ENCODE assay signal across 8 cellular contexts in the genomic region with DNA sequence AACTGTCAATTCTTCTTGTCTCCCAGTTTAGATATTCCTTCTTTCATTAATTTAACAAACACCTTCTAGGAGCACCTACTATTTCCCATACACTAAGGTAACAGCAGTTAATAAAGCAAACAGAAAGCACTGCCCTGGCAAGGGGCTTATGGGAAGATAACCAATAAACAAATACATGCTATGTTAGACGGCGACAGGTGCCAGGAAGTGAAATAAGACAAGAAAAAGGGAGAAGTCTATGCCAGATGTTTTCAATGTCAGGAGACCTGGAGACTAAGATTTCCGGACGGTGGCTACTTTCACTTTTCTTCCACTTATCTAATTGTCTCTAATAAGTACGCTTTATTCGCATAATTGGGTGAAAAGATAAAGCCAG. TPM values are rescaled to one million over a fixed set of nuclear protein-coding genes. Genes with fewer than 3 reads are reported as not detected.
A peak's percentile ranks its signal among the peaks of the same experiment; 100 is the strongest.
DNase-seq lines count a peak whose midpoint lies in the region; ATAC-seq and TF ChIP-seq lines count a peak whose summit lies in the region.

No MANE protein-coding gene starts in this region.

- H3K27me3 ChIP-seq in DOHH2 (ENCODE audit: control insufficient read depth, low read length), result no peaks in the 10 kb centered on the region
- H3K27me3 ChIP-seq in HL-60 (ENCODE audit: insufficient read depth, poor library complexity, severe bottlenecking), result no peaks in the 10 kb centered on the region

- peaks cover 23% of the 10 kb centered on the region for H3K36me3 Mint-ChIP-seq in activated B cell treated with CpG ODN at 0.5 μM for 24 hours (ENCODE audit: low read depth)
- H3K36me3 Mint-ChIP-seq in glutamatergic neuron (ENCODE audit: unreplicated experiment), result peaks cover 11% of the 10 kb centered on the region

- ATAC-seq in GM19467 (IDR thresholded peaks at IDR 0.05; ENCODE audit: unreplicated experiment), result peak; percentile 49
- ATAC-seq in activated B cell treated with CpG ODN at 0.5 μM for 24 hours (ENCODE audit: low read depth), result peak; percentile 30

- intact Hi-C loops in activated B cell treated with CpG ODN at 0.5 μM for 24 hours (cut with micrococcal nuclease), result loop anchor here (1.0 to 5.0 kb wide), 8 partner anchors 33 to 1223 kb away; partner anchors contain the start of genes ABHD5, KIAA1143, KIF15 and SNRK

- H3K27ac ChIP-seq in DOHH2 (ENCODE audit: low read depth, low read length), result peak overlapping the region; percentile 33
- peak overlapping the region; percentile 81 for H3K27ac ChIP-seq in HL-60 (replicated peaks)

- peak overlapping the region; percentile 80 for H3K4me2 ChIP-seq in DOHH2 (ENCODE audit: low read length)

- H3K4me1 Mint-ChIP-seq in activated B cell treated with CpG ODN at 0.5 μM for 24 hours (peaks cover 40% of the 10 kb centered on the region), glutamatergic neuron (ENCODE audit: low read depth, unreplicated experiment) (peaks cover 14% of the 10 kb centered on the region)

- H3K27me3 Mint-ChIP-seq in activated B cell treated with CpG ODN at 0.5 μM for 24 hours, result no peaks in the 10 kb centered on the region
- peaks cover 10% of the 10 kb centered on the region for H3K27me3 Mint-ChIP-seq in glutamatergic neuron (ENCODE audit: unreplicated experiment)

- peak in 1 of 2 experiments; percentile 38 for DNase-seq in HL-60 (ENCODE audit: low read depth in 1 of 2, low spot score in 1 of 2)
- DNase-seq in activated B cell treated with CpG ODN at 0.5 μM for 24 hours, result no peak
- DNase-seq in glutamatergic neuron, result no peak
- DNase-seq in retina, result peak; percentile 44
- no peak for DNase-seq in stimulated activated CD4-positive, alpha-beta T cell treated with anti-CD3 and anti-CD28 coated beads, Interleukin-2, amount 100 ng/mL, for 24 hours
- DNase-seq in NCI-H2227 treated with DMSO at 0.1 percent for 48 hours (lab: John Stamatoyannopoulos, UW), result no peak

- H3K4me1 ChIP-seq in DOHH2 (ENCODE audit: control insufficient read depth, low read length), result peaks cover 23% of the 10 kb centered on the region

- CTCF ChIA-PET in activated B cell treated with CpG ODN at 0.5 μM for 24 hours (lab: Charles Lee), result interaction anchor here (0.6 kb wide), 1 partner anchor 45 kb away, joined by 3 read pairs; the partner anchor contains the start of gene ZKSCAN7

- H4K20me1 ChIP-seq in DOHH2 (ENCODE audit: control insufficient read depth, insufficient read depth, low read depth, low read length), result no peaks in the 10 kb centered on the region

- peaks cover 8% of the 10 kb centered on the region; the same call in 1 of the 2 replicates for H3K9me3 ChIP-seq in DOHH2 (ENCODE audit: control insufficient read depth, insufficient read depth, low read length)

- POLR2A ChIA-PET in activated B cell treated with CpG ODN at 0.5 μM for 24 hours (lab: Charles Lee), result interaction anchor here (1.1 to 2.1 kb wide), 9 partner anchors 8 to 466 kb away, joined by 3 to 19 read pairs (median 10); partner anchors contain the start of genes EXOSC7, KIAA1143, KIF15 and TCAIM

- H3K27ac Mint-ChIP-seq in activated B cell treated with CpG ODN at 0.5 μM for 24 hours (peak overlapping the region; percentile 92), glutamatergic neuron (ENCODE audit: unreplicated experiment) (peak overlapping the region; percentile 94)

- peak overlapping the region; percentile 92 for H3K4me3 ChIP-seq in DOHH2 (ENCODE audit: low read length)
- H3K4me3 ChIP-seq in HL-60 (replicated peaks; ENCODE audit: insufficient read depth, low read length), result peak overlapping the region; percentile 78

- H3K4me3 Mint-ChIP-seq in activated B cell treated with CpG ODN at 0.5 μM for 24 hours (peak overlapping the region; percentile 95), glutamatergic neuron (ENCODE audit: unreplicated experiment) (peak overlapping the region; percentile 97)

- no peaks in the 10 kb centered on the region for H3K9me2 ChIP-seq in DOHH2 (replicated peaks; ENCODE audit: control insufficient read depth, low read length)

- no peak for TF ChIP-seq CTCF in DOHH2 (IDR thresholded peaks at IDR 0.05; ENCODE audit: low read depth, low read length, poor library complexity, severe bottlenecking)
- TF ChIP-seq CTCF in HL-60 (IDR thresholded peaks at IDR 0.05; ENCODE audit: insufficient read depth, low read length), result no peak
- TF ChIP-seq CTCF in activated B cell treated with CpG ODN at 0.5 μM for 24 hours (IDR thresholded peaks at IDR 0.05), result no peak
- no peak for TF ChIP-seq CTCF in glutamatergic neuron (IDR thresholded peaks at IDR 0.05; ENCODE audit: partially characterized antibody, unreplicated experiment)

- H3F3A ChIP-seq in DOHH2 (ENCODE audit: control insufficient read depth, insufficient read depth), result no peaks in the 10 kb centered on the region

- H3K9me3 Mint-ChIP-seq in activated B cell treated with CpG ODN at 0.5 μM for 24 hours (peaks cover 2% of the 10 kb centered on the region), glutamatergic neuron (ENCODE audit: unreplicated experiment) (peaks cover 8% of the 10 kb centered on the region)

- H3K36me3 ChIP-seq in DOHH2 (ENCODE audit: control insufficient read depth, low read length), result peaks cover 19% of the 10 kb centered on the region

- H3K79me2 ChIP-seq in DOHH2 (ENCODE audit: control insufficient read depth, low read length), result peaks cover 52% of the 10 kb centered on the region

RNA-seq across cellular contexts. Expression of gene ZNF445, which starts 32.5 kb away (rescaled TPM):
- 17.3 and 19.5 TPM in 2 replicates for total RNA-seq in activated B cell treated with CpG ODN at 0.5 μM for 24 hours
- 66.8 TPM for total RNA-seq in glutamatergic neuron (ENCODE audit: unreplicated experiment)

RNA-seq across cellular contexts. Expression of gene ZKSCAN7, which starts 45.0 kb away (rescaled TPM):
- 6.8 and 9.2 TPM in 2 replicates for total RNA-seq in activated B cell treated with CpG ODN at 0.5 μM for 24 hours
- 20.6 TPM for total RNA-seq in glutamatergic neuron (ENCODE audit: unreplicated experiment)
